ENCODE assay signal across 10 cellular contexts in the genomic region with DNA sequence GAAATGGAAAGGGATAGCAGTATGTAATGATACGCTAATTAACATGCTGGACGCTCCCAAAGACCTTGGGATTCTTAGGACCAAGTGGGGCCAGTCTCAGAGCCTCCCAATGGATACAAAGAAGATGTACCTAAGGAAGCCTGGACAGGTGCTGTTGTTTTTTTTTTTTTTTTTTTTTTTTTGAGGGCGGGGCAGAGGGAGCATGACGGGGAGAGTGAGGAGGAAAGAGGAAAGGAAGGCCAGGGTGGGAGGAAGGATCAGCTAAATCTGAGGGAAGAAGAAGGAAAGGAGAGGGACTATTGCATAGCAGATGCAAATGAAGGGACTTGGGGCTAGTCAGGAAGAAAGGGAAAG. TPM values are rescaled to one million over a fixed set of nuclear protein-coding genes. Genes with fewer than 3 reads are reported as not detected.
DNase-seq lines count a peak whose midpoint lies in the region; ATAC-seq, FAIRE-seq and TF ChIP-seq lines count a peak whose summit lies in the region.
"Had no signal": no experiment of that assay in that cellular context is flagged by ENCODE, and none has a peak within 500 bp of the region (broad histone marks: within the 10 kb centered on the region; RNA-seq: fewer than 3 reads in every experiment).

No MANE protein-coding gene starts in this region.

- H3K4me3 Mint-ChIP-seq in astrocyte (ENCODE audit: unreplicated experiment) (peak overlapping the region; percentile 40), nephron (peak overlapping the region; percentile 82 to 87 (median 85))

- H3K9me3 Mint-ChIP-seq in astrocyte (ENCODE audit: unreplicated experiment): no peaks in the 10 kb centered on the region
- H3K9me3 Mint-ChIP-seq in nephron: no peaks in the 10 kb centered on the region

- H3K4me1 ChIP-seq in right atrium auricular region (peaks cover 0 to 58% of the 10 kb centered on the region in 2 donors), astrocyte (ENCODE audit: insufficient read depth, low read length) (peaks cover 52% of the 10 kb centered on the region), uterus (peaks cover 14 to 26% of the 10 kb centered on the region in 2 donors)

- FAIRE-seq in astrocyte (lab: Jason Lieb, UNC): no peak

- ATAC-seq in Right ventricle myocardium superior (ENCODE audit: poor library complexity) (no peak), HG02981 (IDR thresholded peaks at IDR 0.05; ENCODE audit: unreplicated experiment) (no peak)

- peak overlapping the region; percentile 100 for H3K9ac ChIP-seq in astrocyte (ENCODE audit: low read length)

- peaks cover 37% of the 10 kb centered on the region for H4K20me1 ChIP-seq in astrocyte (ENCODE audit: insufficient read depth, low read length)

- H3K36me3 ChIP-seq in right atrium auricular region (peaks cover 22% of the 10 kb centered on the region), astrocyte (ENCODE audit: insufficient read depth, low read length) (peaks cover 11% of the 10 kb centered on the region), uterus (no peaks in the 10 kb centered on the region)

- H3K79me2 ChIP-seq in astrocyte (ENCODE audit: insufficient read depth, low read length): peaks cover 34% of the 10 kb centered on the region

- no peak for DNase-seq in right atrium auricular region (ENCODE audit: low spot score)
- no peak for DNase-seq in Right ventricle myocardium superior
- no peak for DNase-seq in astrocyte (ENCODE audit: low read depth)
- no peak for DNase-seq in uterus
- no peak for DNase-seq in A172 (ENCODE audit: low spot score)
- DNase-seq in NCI-H2227 (lab: John Stamatoyannopoulos, UW; ENCODE audit: unreplicated experiment): no peak
- DNase-seq: NCI-H1092, SW 1271 had no signal

- H3K36me3 Mint-ChIP-seq in astrocyte (ENCODE audit: low read depth, unreplicated experiment) (peaks cover 2% of the 10 kb centered on the region), nephron (ENCODE audit: low read depth) (peaks cover 21% of the 10 kb centered on the region)

- H3K27me3 Mint-ChIP-seq in astrocyte (ENCODE audit: low read depth, unreplicated experiment) (no peaks in the 10 kb centered on the region), nephron (ENCODE audit: low read depth) (no peaks in the 10 kb centered on the region)

- no peak overlapping the region for H2AFZ ChIP-seq in astrocyte (ENCODE audit: low read depth, low read length)

- H3K4me1 Mint-ChIP-seq in astrocyte (ENCODE audit: low read depth, unreplicated experiment) (peaks cover 25% of the 10 kb centered on the region), nephron (peaks cover 47% of the 10 kb centered on the region)

- peak overlapping the region; percentile 99 for H3K27ac ChIP-seq in right atrium auricular region
- no peak overlapping the region for H3K27ac ChIP-seq in astrocyte (ENCODE audit: low read depth, low read length)
- peak overlapping the region; percentile 99 to 100 for H3K27ac ChIP-seq in uterus

- H3K27me3 ChIP-seq in right atrium auricular region: no peaks in the 10 kb centered on the region
- no peaks in the 10 kb centered on the region for H3K27me3 ChIP-seq in astrocyte (ENCODE audit: insufficient read depth, low read length)
- H3K27me3 ChIP-seq in uterus: no peaks in the 10 kb centered on the region

- intact Hi-C loops in Right ventricle myocardium superior (cut with DNase I) (loop anchor here (5.0 kb wide), 1 partner anchor 38 kb away; a partner anchor contains a TSS), uterus (cut with DNase I; ENCODE audit: low total_unique reads) (no loop called here)

- TF ChIP-seq CTCF in right atrium auricular region (IDR thresholded peaks at IDR 0.05) (no peak), astrocyte (IDR thresholded peaks at IDR 0.05; ENCODE audit: insufficient read depth, low read depth, low read length) (no peak), nephron (IDR thresholded peaks at IDR 0.05; ENCODE audit: unreplicated experiment in 3 of 3) (no peak), uterus (IDR thresholded peaks at IDR 0.05) (no peak)

- no peak for TF ChIP-seq POLR2A in uterus (IDR thresholded peaks at IDR 0.05)

- no peak overlapping the region for H3K4me2 ChIP-seq in astrocyte (ENCODE audit: low read length)

- H3K27ac Mint-ChIP-seq in astrocyte (ENCODE audit: unreplicated experiment) (no peak overlapping the region), nephron (peak overlapping the region; percentile 71 to 87 (median 84))

- H3K4me3 ChIP-seq in right atrium auricular region (no peak overlapping the region), astrocyte (ENCODE audit: insufficient read depth, low read depth, low read length) (no peak overlapping the region), uterus (no peak overlapping the region)

- H3K9me3 ChIP-seq in right atrium auricular region (no peaks in the 10 kb centered on the region), astrocyte (ENCODE audit: insufficient read depth, low read depth, low read length) (no peaks in the 10 kb centered on the region), uterus (no peaks in the 10 kb centered on the region)

RNA-seq across cellular contexts. Expression of a gene that starts 2.5 kb away (rescaled TPM):
- 10 to 100 TPM; 27.4 to 39.7 TPM for total RNA-seq in right atrium auricular region
- total RNA-seq in Right ventricle myocardium superior: 54.8 TPM
- 28.0 and 31.3 TPM in 2 replicates for total RNA-seq in astrocyte
- 100 to 1,000 TPM in 1 of 4 donors, 10 to 100 TPM in 2, 1 to 10 TPM in 1; 6.7 to 150 (median 14.1) TPM for total RNA-seq in uterus
- total RNA-seq in A172 (2014; rRNA removed; shearing (Covaris generic)): 1.9 and 4.3 TPM in 2 replicates

RNA-seq across cellular contexts. Expression of a gene that starts 8.0 kb away (rescaled TPM):
- total RNA-seq in right atrium auricular region (10 to 100 TPM; 59.4 to 75.0 TPM), Right ventricle myocardium superior (124 TPM), astrocyte (17.0 and 18.1 TPM in 2 replicates), uterus (100 to 1,000 TPM in 3 of 4 donors, 10 to 100 TPM in 1; 20.0 to 396 (median 163) TPM)
- total RNA-seq in A172 (2014; rRNA removed; shearing (Covaris generic)): 6.9 and 7.5 TPM in 2 replicates

RNA-seq across cellular contexts. Expression of a gene that starts 16.0 kb away (rescaled TPM):
- total RNA-seq in right atrium auricular region (10 to 100 TPM in 1 of 2 donors, 1 to 10 TPM in 1; 7.3 to 11.0 TPM), Right ventricle myocardium superior (7.1 TPM), astrocyte (9.4 and 10.1 TPM in 2 replicates), uterus (10 to 100 TPM in 3 of 4 donors, under 1 TPM in 1; 0.77 to 42.6 (median 25.1) TPM)
- 35.8 and 39.3 TPM in 2 replicates for total RNA-seq in A172 (2014; rRNA removed; shearing (Covaris generic))

RNA-seq across cellular contexts. Expression of a gene that starts 29.8 kb away (rescaled TPM):
- total RNA-seq in right atrium auricular region (10 to 100 TPM; 10.2 to 10.8 TPM), Right ventricle myocardium superior (8.5 TPM), astrocyte (5.7 and 6.6 TPM in 2 replicates), uterus (1 to 10 TPM in 3 of 4 donors, under 1 TPM in 1; under 0.01 to 9.0 (median 6.1) TPM)
- total RNA-seq in A172 (2014; rRNA removed; shearing (Covaris generic)): 8.8 and 10.9 TPM in 2 replicates

RNA-seq across cellular contexts. Expression of a gene that starts 36.3 kb away (rescaled TPM):
- total RNA-seq in right atrium auricular region (not detected), Right ventricle myocardium superior (0.13 TPM), astrocyte (0.64 and 1.0 TPM in 2 replicates), uterus (under 1 TPM in 1 of 4 donors, not detected in 3; 0.61 TPM)
- not detected in 2 replicates for total RNA-seq in A172 (2014; rRNA removed; shearing (Covaris generic))
